In the genomic region with DNA sequence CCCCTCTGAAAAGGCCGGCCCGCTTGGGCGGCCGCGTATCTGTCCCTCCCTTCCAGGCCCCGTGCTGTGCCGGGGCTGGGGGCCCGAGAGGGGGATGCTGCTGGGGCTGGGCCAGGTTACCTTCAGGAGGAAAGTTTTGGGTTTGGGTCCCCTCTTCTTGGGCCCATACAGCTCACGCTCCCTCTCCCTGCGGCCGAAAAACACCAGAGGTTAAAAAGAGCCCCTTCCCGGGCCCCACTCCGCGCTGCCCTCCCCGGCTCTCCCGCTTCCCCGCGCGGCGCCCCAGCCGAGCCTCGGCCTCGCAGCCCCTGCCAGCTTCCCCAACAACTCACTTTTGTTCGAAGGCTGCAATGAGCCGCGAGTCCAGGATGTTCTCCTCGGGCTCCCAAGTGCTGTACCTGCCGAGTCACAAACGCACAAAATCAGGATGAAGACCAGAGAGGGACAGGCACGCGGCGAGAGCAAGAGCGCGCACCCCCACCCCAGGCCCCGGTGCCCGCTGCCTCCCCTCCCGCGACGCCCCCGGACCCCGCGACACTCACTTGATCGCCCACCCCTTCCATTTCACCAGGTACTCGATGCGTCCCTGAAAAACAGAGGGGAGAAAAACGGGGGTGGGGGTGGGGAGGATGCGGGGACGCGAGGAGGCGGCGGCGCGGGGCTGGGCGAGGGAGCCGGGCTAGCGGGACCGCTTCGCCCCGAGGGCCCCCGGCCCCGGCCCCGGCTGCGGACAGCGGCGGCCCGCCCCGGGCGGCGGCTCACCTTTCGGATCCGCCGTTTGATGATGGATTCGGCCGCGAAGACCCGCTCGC, we compare ENCODE assay signal across 8 cellular contexts. TPM values are rescaled to one million over a fixed set of nuclear protein-coding genes. Genes with fewer than 3 reads are reported as not detected.
DNase-seq lines count a peak whose midpoint lies in the region; ATAC-seq, FAIRE-seq and TF ChIP-seq lines count a peak whose summit lies in the region.

No MANE protein-coding gene starts in this region.

- peaks cover 22 to 31% (median 24%) of the 10 kb centered on the region in 3 donors for H3K4me1 Mint-ChIP-seq in IgD-negative memory B cell

- H3K9me3 ChIP-seq in pancreas, result no peaks in the 10 kb centered on the region

- no peaks in the 10 kb centered on the region for H3K36me3 Mint-ChIP-seq in IgD-negative memory B cell

- peak overlapping the region; percentile 85 to 96 (median 90) for H3K4me3 Mint-ChIP-seq in IgD-negative memory B cell

- no peak for ATAC-seq in Right ventricle myocardium inferior
- ATAC-seq in pancreas, result peak; percentile 4 to 13 (median 6)

- peak overlapping the region; percentile 74 to 98 (median 93) for H3K27ac Mint-ChIP-seq in IgD-negative memory B cell

- peak; percentile 46 for DNase-seq in activated CD4-positive, alpha-beta T cell treated with anti-CD3 and anti-CD28 coated beads for 48 hours
- DNase-seq in activated CD4-positive, alpha-beta T cell treated with anti-CD3 and anti-CD28 coated beads, Interleukin-2, amount 50 U/mL, for 1 hour, result no peak
- DNase-seq in activated effector memory CD4-positive, alpha-beta T cell treated with Interleukin-2 at 50 U/mL for 16 hours, result peak; percentile 18
- DNase-seq in Right ventricle myocardium inferior (ENCODE audit: missing footprints) (peak; percentile 73), pancreas (peak in 4 of 6 donors; percentile 38 to 76 (median 62)), GDM1 (lab: John Stamatoyannopoulos, UW) (no peak), A172 (ENCODE audit: low spot score) (no peak)

- peaks cover 0 to 3% (median 2%) of the 10 kb centered on the region in 3 donors for H3K36me3 ChIP-seq in pancreas

- H3K27ac ChIP-seq in pancreas, result peak overlapping the region; percentile 27 to 75 (median 69)

- no peak for TF ChIP-seq CTCF in pancreas (IDR thresholded peaks at IDR 0.05)

- H3K4me1 ChIP-seq in pancreas, result peaks cover 0 to 16% (median 13%) of the 10 kb centered on the region in 3 donors

- no peak for FAIRE-seq in pancreas (lab: Jason Lieb, UNC)

- 1 to 2% methylated on average over 45 to 77 of the region's 77 CpGs for WGBS in pancreas, 2 donors

- H3K27me3 ChIP-seq in pancreas, result no peaks in the 10 kb centered on the region

- H3K27me3 Mint-ChIP-seq in IgD-negative memory B cell, result peaks cover 4% of the 10 kb centered on the region

- intact Hi-C loops in Right ventricle myocardium inferior (cut with DNase I) (loop anchor here (2.0 to 5.0 kb wide), 2 partner anchors 251 to 446 kb away; partner anchors contain the start of gene RPL3), pancreas (cut with DNase I) (loop anchor here in 1 of 3 donors (10.0 kb wide), 1 partner anchor 53 kb away; no protein-coding TSS in a partner anchor)

- peak overlapping the region; percentile 38 to 69 (median 61) for H3K4me3 ChIP-seq in pancreas

- no peaks in the 10 kb centered on the region for H3K9me3 Mint-ChIP-seq in IgD-negative memory B cell

RNA-seq across cellular contexts. Expression of gene CBX6, which starts 0.5 kb away (rescaled TPM):
- polyA plus RNA-seq in IgD-negative memory B cell (7.1 TPM), pancreas (10 to 100 TPM; 23.1 to 29.0 TPM)
- total RNA-seq in Right ventricle myocardium inferior (39.3 TPM), pancreas (10 to 100 TPM; 22.5 to 44.6 (median 29.2) TPM)
- 20.1 and 20.9 TPM in 2 replicates for total RNA-seq in A172 (2014; rRNA removed; shearing (Covaris generic))

RNA-seq across cellular contexts. Expression of gene NPTXR, which starts 27.7 kb away (rescaled TPM):
- 0.04 TPM for polyA plus RNA-seq in IgD-negative memory B cell
- 19.7 TPM for total RNA-seq in Right ventricle myocardium inferior
- total RNA-seq in pancreas, result 10 to 100 TPM in 1 of 6 donors, 1 to 10 TPM in 5; 4.2 to 11.0 (median 6.0) TPM
- polyA plus RNA-seq in pancreas, result 1 to 10 TPM; 3.0 to 5.0 TPM
- total RNA-seq in A172 (2014; rRNA removed; shearing (Covaris generic)), result 1.9 and 2.7 TPM in 2 replicates

Comparison
In these comparisons a context has a peak if more than half of its experiments do, and no peak if none do; other contexts are left out.
1. DNase-seq: peak in activated CD4-positive, alpha-beta T cell treated with anti-CD3 and anti-CD28 coated beads for 48 hours (single experiment), activated effector memory CD4-positive, alpha-beta T cell treated with Interleukin-2 at 50 U/mL for 16 hours (single experiment), Right ventricle myocardium inferior (single experiment) and pancreas (4 of 6); none in activated CD4-positive, alpha-beta T cell treated with anti-CD3 and anti-CD28 coated beads, Interleukin-2, amount 50 U/mL, for 1 hour (single experiment), GDM1 (single experiment) and A172 (single experiment).